Comparison of ENCODE assay signal across 28 cellular contexts in genomic region chr20:10805764-10806163, GRCh38.
DNase-seq lines count a peak whose midpoint lies in the region; ATAC-seq, FAIRE-seq and TF ChIP-seq lines count a peak whose summit lies in the region.
"Had no signal": no experiment of that assay in that cellular context is flagged by ENCODE, and none has a peak within 500 bp of the region (broad histone marks: within the 10 kb centered on the region; RNA-seq: fewer than 3 reads in every experiment).

No MANE protein-coding gene starts in this region.

- FAIRE-seq in H1 (lab: Jason Lieb, UNC) (no peak), kidney (lab: Jason Lieb, UNC) (no peak)
- FAIRE-seq: endometrium, islet of Langerhans had no signal

- POLR2A ChIA-PET in H1 (lab: Charles Lee; ENCODE audit: partially characterized antibody), result interaction anchor here (1.4 kb wide), 1 partner anchor 12 kb away, joined by 6 read pairs; no protein-coding TSS in a partner anchor

- peaks cover 6% of the 10 kb centered on the region for H3K9me3 Mint-ChIP-seq in neural progenitor cell
- H3K9me3 Mint-ChIP-seq: activated CD8-positive, alpha-beta T cell treated with anti-CD3 and anti-CD28 coated beads for 36 hours; activated naive CD4-positive, alpha-beta T cell treated with anti-CD3 and anti-CD28 coated beads, Interleukin-2, amount 10 ng/mL, durations not matched to agents 7 days and 5 days had no signal

- no peak overlapping the region for H3K27ac ChIP-seq in H1 (ENCODE audit: low read depth, low read length)
- no peak overlapping the region for H3K27ac ChIP-seq in neural progenitor cell
- peak overlapping the region; percentile 6 for H3K27ac ChIP-seq in vagina
- no peak overlapping the region for H3K27ac ChIP-seq in kidney (ENCODE audit: low read depth in 2 of 2, low read length in 2 of 2)
- H3K27ac ChIP-seq: C4-2B, KMS-11, ovary had no signal

- no peak overlapping the region for H3K4ac ChIP-seq in H1 (replicated peaks; ENCODE audit: insufficient read length, low read depth, low read length)

- H3K36me3 ChIP-seq in H1 (ENCODE audit: control insufficient read depth in 2 of 4, insufficient read depth in 4 of 4, low read length in 3 of 4), result no peaks in the 10 kb centered on the region
- no peaks in the 10 kb centered on the region for H3K36me3 ChIP-seq in neural progenitor cell
- H3K36me3 ChIP-seq in vagina, result no peaks in the 10 kb centered on the region
- H3K36me3 ChIP-seq in kidney (ENCODE audit: control insufficient read depth in 1 of 2, insufficient read depth in 2 of 2, low read length in 2 of 2), result no peaks in the 10 kb centered on the region
- H3K36me3 ChIP-seq: adrenal gland, ovary had no signal

- WGBS in H1 (ENCODE audit: extremely low coverage in 1 of 2, insufficient coverage in 1 of 2, insufficient read length in 1 of 2, insufficient replicate concordance in 2 of 2, low coverage in 1 of 2, low lambda C conversion rate in 2 of 2, missing lambda C conversion rate in 1 of 2), 2 experiments, result 86% methylated on average over 7 of the region's 7 CpGs; no CpG with 5 or more reads in 1 of the 2 experiments

- peaks cover 6% of the 10 kb centered on the region for H3K4me1 Mint-ChIP-seq in neural progenitor cell
- H3K4me1 Mint-ChIP-seq: activated naive CD4-positive, alpha-beta T cell treated with anti-CD3 and anti-CD28 coated beads, Interleukin-2, amount 10 ng/mL, durations not matched to agents 7 days and 5 days had no signal

- ATAC-seq in left cardiac atrium, result peak in 1 of 2 donors; percentile 43
- ATAC-seq: activated CD8-positive, alpha-beta T cell treated with anti-CD3 and anti-CD28 coated beads for 36 hours; body of pancreas; HCT116; natural killer cell treated with Interleukin-12 subunit alpha and Interleukin-12 subunit beta and Interleukin-15 and Interleukin-18, amount 100 ng/mL, for 72 hours; Panc1 had no signal

- no peak overlapping the region for H4K91ac ChIP-seq in H1 (replicated peaks; ENCODE audit: insufficient read length, low read length)

- H2AK5ac ChIP-seq in H1 (ENCODE audit: low read depth, low read length), result no peak overlapping the region

- no peaks in the 10 kb centered on the region for H3K27me3 ChIP-seq in H1 (replicated peaks in 1 of 4; ENCODE audit: control insufficient read depth in 3 of 4, extremely low read depth in 1 of 4, insufficient read depth in 3 of 4, low read length in 3 of 4)
- H3K27me3 ChIP-seq in neural progenitor cell, result no peaks in the 10 kb centered on the region
- no peaks in the 10 kb centered on the region for H3K27me3 ChIP-seq in vagina
- H3K27me3 ChIP-seq: adrenal gland, body of pancreas, ovary had no signal

- no peak overlapping the region for H3K4me3 Mint-ChIP-seq in neural progenitor cell
- H3K4me3 Mint-ChIP-seq: activated CD8-positive, alpha-beta T cell treated with anti-CD3 and anti-CD28 coated beads for 36 hours; activated naive CD4-positive, alpha-beta T cell treated with anti-CD3 and anti-CD28 coated beads, Interleukin-2, amount 10 ng/mL, durations not matched to agents 7 days and 5 days; natural killer cell treated with Interleukin-12 subunit alpha and Interleukin-12 subunit beta and Interleukin-15 and Interleukin-18, amount 100 ng/mL, for 72 hours; stimulated activated naive CD8-positive, alpha-beta T cell treated with anti-CD3 and anti-CD28 coated beads, Interleukin-15, Interleukin-2, amounts not matched to agents 100 ng/mL and 50 ng/mL, for 24 hours had no signal

- H4K20me1 ChIP-seq in H1 (replicated peaks in 1 of 2; ENCODE audit: control insufficient read depth in 1 of 2, insufficient read depth in 2 of 2, low read length in 2 of 2) (no peaks in the 10 kb centered on the region), neural progenitor cell (ENCODE audit: low read depth) (no peaks in the 10 kb centered on the region)

- no peak overlapping the region for H3K18ac ChIP-seq in H1 (ENCODE audit: extremely low read depth, low read length)

- H2BK12ac ChIP-seq in H1 (ENCODE audit: low read depth, low read length), result no peak overlapping the region

- H3K4me1 ChIP-seq in H1 (replicated peaks in 1 of 4; ENCODE audit: control insufficient read depth in 3 of 4, insufficient read depth in 4 of 4, low read length in 3 of 4) (0 out of 7 replicates have a peak, but pooled peaks cover 0 to 5% (median 0%) of the 10 kb centered on the region in 4 experiments), neural progenitor cell (peaks cover 13% of the 10 kb centered on the region), vagina (no peaks in the 10 kb centered on the region), kidney (ENCODE audit: control insufficient read depth in 1 of 2, insufficient read depth in 1 of 2, low read depth in 1 of 2, low read length in 2 of 2) (no peaks in the 10 kb centered on the region)
- H3K4me1 ChIP-seq: adrenal gland had no signal

- H3K23ac ChIP-seq in H1 (ENCODE audit: insufficient read length), result no peak overlapping the region

- H4K5ac ChIP-seq in H1 (ENCODE audit: insufficient read length, low read depth, low read length), result no peak overlapping the region

- DNase-seq in H1 (ENCODE audit: low read depth in 1 of 2, low spot score in 2 of 2) (no peak), left cardiac atrium (peak; percentile 28), neural progenitor cell (ENCODE audit: low spot score) (peak; percentile 10), vagina (ENCODE audit: extremely low spot score in 2 of 2) (no peak), COLO829 (ENCODE audit: low spot score) (no peak), kidney (no peak)
- DNase-seq in activated naive CD4-positive, alpha-beta T cell (lab: John Stamatoyannopoulos, UW), result no peak
- DNase-seq: activated CD8-positive, alpha-beta T cell treated with anti-CD3 and anti-CD28 coated beads for 36 hours; activated naive CD4-positive, alpha-beta T cell treated with anti-CD3 and anti-CD28 coated beads, Interleukin-2, amount 10 ng/mL, durations not matched to agents 7 days and 5 days; adrenal gland; body of pancreas; MM.1S; NCI-H1417; NCI-H226; NCI-H748 treated with DMSO at 0.1 percent for 48 hours; ovary; retina; SIG-M5; stimulated activated CD4-positive, alpha-beta T cell treated with anti-CD3 and anti-CD28 coated beads, Interleukin-2, amount 100 ng/mL, for 24 hours had no signal

- TF ChIP-seq EP300 in H1 (IDR thresholded peaks at IDR 0.05; ENCODE audit: borderline replicate concordance in 1 of 2, low read depth in 2 of 2, low read length in 2 of 2), result no peak

- no peaks in the 10 kb centered on the region for H3F3A ChIP-seq in neural progenitor cell (ENCODE audit: low read depth)

- no peak overlapping the region for H2BK120ac ChIP-seq in H1 (replicated peaks; ENCODE audit: low read depth, low read length)

- no peaks in the 10 kb centered on the region for H3K23me2 ChIP-seq in H1 (ENCODE audit: low read depth, low read length)

- H3K9ac ChIP-seq in H1 (replicated peaks in 1 of 4; ENCODE audit: extremely low read depth in 1 of 4, low read depth in 3 of 4, low read length in 3 of 4), result no peak overlapping the region
- H3K9ac ChIP-seq in neural progenitor cell, result no peak overlapping the region
- no peak overlapping the region for H3K9ac ChIP-seq in kidney (ENCODE audit: low read length in 2 of 2)
- H3K9ac ChIP-seq: KMS-11 had no signal

- H3K27ac Mint-ChIP-seq in neural progenitor cell, result no peak overlapping the region
- H3K27ac Mint-ChIP-seq: activated CD8-positive, alpha-beta T cell treated with anti-CD3 and anti-CD28 coated beads for 36 hours; activated naive CD4-positive, alpha-beta T cell treated with anti-CD3 and anti-CD28 coated beads, Interleukin-2, amount 10 ng/mL, durations not matched to agents 7 days and 5 days; natural killer cell treated with Interleukin-12 subunit alpha and Interleukin-12 subunit beta and Interleukin-15 and Interleukin-18, amount 100 ng/mL, for 72 hours; stimulated activated naive CD8-positive, alpha-beta T cell treated with anti-CD3 and anti-CD28 coated beads, Interleukin-15, Interleukin-2, amounts not matched to agents 100 ng/mL and 50 ng/mL, for 24 hours had no signal

- no peaks in the 10 kb centered on the region for H3K79me1 ChIP-seq in H1 (ENCODE audit: low read depth, low read length)

- TF ChIP-seq RAD21 in H1 (IDR thresholded peaks at IDR 0.05 in 1 of 2, conservative IDR thresholded peaks at IDR 0.05 in 1 of 2; ENCODE audit: low read depth in 2 of 2, low read length in 2 of 2), result no peak

- H2BK15ac ChIP-seq in H1 (ENCODE audit: low read length), result no peak overlapping the region

- H3K56ac ChIP-seq in H1 (replicated peaks; ENCODE audit: insufficient read length, low read depth, low read length), result no peak overlapping the region

- no peak overlapping the region for H3K4me2 ChIP-seq in H1 (ENCODE audit: insufficient read depth in 1 of 2, low read depth in 2 of 2, low read length in 2 of 2)
- no peak overlapping the region for H3K4me2 ChIP-seq in neural progenitor cell
- H3K4me2 ChIP-seq: KMS-11 had no signal

- peak overlapping the region; percentile 84; the same call in 1 of the 2 replicates for H2AFZ ChIP-seq in H1 (ENCODE audit: low read length)
- peak overlapping the region; percentile 50 for H2AFZ ChIP-seq in neural progenitor cell (replicated peaks)

- intact Hi-C loops in left cardiac atrium (cut with DNase I), result no loop called here
- intact Hi-C loops in vagina (cut with DNase I), result no loop called here
- intact Hi-C loops in kidney (cut with DNase I), result no loop called here

- H3K36me3 Mint-ChIP-seq in neural progenitor cell, result no peaks in the 10 kb centered on the region
- H3K36me3 Mint-ChIP-seq: activated naive CD4-positive, alpha-beta T cell treated with anti-CD3 and anti-CD28 coated beads, Interleukin-2, amount 10 ng/mL, durations not matched to agents 7 days and 5 days; natural killer cell treated with Interleukin-12 subunit alpha and Interleukin-12 subunit beta and Interleukin-15 and Interleukin-18, amount 100 ng/mL, for 72 hours had no signal

- H3K4me3 ChIP-seq in H1 (ENCODE audit: extremely low read depth in 1 of 4, insufficient read depth in 2 of 4, low read depth in 3 of 4, low read length in 4 of 4), result no peak overlapping the region
- H3K4me3 ChIP-seq in neural progenitor cell, result no peak overlapping the region
- H3K4me3 ChIP-seq in vagina, result no peak overlapping the region
- no peak overlapping the region for H3K4me3 ChIP-seq in kidney (ENCODE audit: low read length in 2 of 2)
- H3K4me3 ChIP-seq: adrenal gland, body of pancreas, lung, ovary had no signal

- TF ChIP-seq POLR2A in H1 (IDR thresholded peaks at IDR 0.05; ENCODE audit: control extremely low read depth in 1 of 2, low read depth in 2 of 2, low read length in 2 of 2) (no peak), vagina (IDR thresholded peaks at IDR 0.05) (no peak)

- H3K79me2 ChIP-seq in H1 (ENCODE audit: control insufficient read depth in 1 of 2, insufficient read depth in 2 of 2, low read length in 2 of 2) (no peaks in the 10 kb centered on the region), neural progenitor cell (ENCODE audit: low read depth) (no peaks in the 10 kb centered on the region)

- no peak overlapping the region for H3K14ac ChIP-seq in H1 (ENCODE audit: insufficient read length)

- no peaks in the 10 kb centered on the region for H3K9me3 ChIP-seq in H1 (ENCODE audit: insufficient read depth in 2 of 2, low read depth in 1 of 2, low read length in 1 of 2)
- H3K9me3 ChIP-seq in neural progenitor cell (ENCODE audit: low read depth), result no peaks in the 10 kb centered on the region
- no peaks in the 10 kb centered on the region for H3K9me3 ChIP-seq in vagina
- H3K9me3 ChIP-seq in kidney (ENCODE audit: control insufficient read depth in 1 of 2, low read length in 2 of 2), result no peaks in the 10 kb centered on the region
- H3K9me3 ChIP-seq: adrenal gland, body of pancreas, ovary had no signal

- H4K8ac ChIP-seq in H1 (ENCODE audit: extremely low read depth, insufficient read depth, low read length), result no peak overlapping the region

- CTCF ChIA-PET in H1 (lab: Charles Lee; ENCODE audit: partially characterized antibody), result interaction anchor here (1.2 kb wide), 1 partner anchor 140 kb away, joined by 3 read pairs; no protein-coding TSS in a partner anchor

- TF ChIP-seq CTCF in H1 (IDR thresholded peaks at IDR 0.05; ENCODE audit: control extremely low read depth in 1 of 3, insufficient read depth in 1 of 3, low read depth in 1 of 3, low read length in 3 of 3), result no peak
- TF ChIP-seq CTCF in neural progenitor cell (IDR thresholded peaks at IDR 0.05), result no peak
- TF ChIP-seq CTCF in vagina (IDR thresholded peaks at IDR 0.05), result no peak
- TF ChIP-seq CTCF in kidney (IDR thresholded peaks at IDR 0.05; ENCODE audit: borderline replicate concordance, extremely low read depth, insufficient read depth), result no peak

- no peaks in the 10 kb centered on the region for H3K27me3 Mint-ChIP-seq in neural progenitor cell (ENCODE audit: insufficient read depth, low read depth)
- H3K27me3 Mint-ChIP-seq: activated naive CD4-positive, alpha-beta T cell treated with anti-CD3 and anti-CD28 coated beads, Interleukin-2, amount 10 ng/mL, durations not matched to agents 7 days and 5 days; stimulated activated naive CD8-positive, alpha-beta T cell treated with anti-CD3 and anti-CD28 coated beads, Interleukin-15, Interleukin-2, amounts not matched to agents 100 ng/mL and 50 ng/mL, for 24 hours had no signal

- H2BK5ac ChIP-seq in H1 (ENCODE audit: low read depth, low read length), result no peak overlapping the region

- H2BK20ac ChIP-seq in H1 (ENCODE audit: low read length), result no peak overlapping the region

Comparison
In these comparisons a context has a peak if more than half of its experiments do, and no peak if none do; other contexts are left out.
1. DNase-seq: peak in left cardiac atrium (single experiment) and neural progenitor cell (single experiment); none in H1 (0 of 2), vagina (0 of 2), COLO829 (single experiment), kidney (single experiment) and activated naive CD4-positive, alpha-beta T cell (0 of 4).